8 cellular contexts compared by ENCODE assay signal in genomic region chr18:23828426-23828825, GRCh38.
DNase-seq lines count a peak whose midpoint lies in the region; ATAC-seq and TF ChIP-seq lines count a peak whose summit lies in the region.

No MANE protein-coding gene starts in this region.

- no peak overlapping the region for H2BK12ac ChIP-seq in trophoblast cell (ENCODE audit: low read length)

- H3K4me1 ChIP-seq in OCI-LY3 (ENCODE audit: low read length) = peaks cover 10% of the 10 kb centered on the region
- no peaks in the 10 kb centered on the region for H3K4me1 ChIP-seq in trophoblast cell (ENCODE audit: control insufficient read depth in 1 of 2, insufficient read depth in 2 of 2, low read length in 2 of 2)
- H3K4me1 ChIP-seq in psoas muscle = peaks cover 13% of the 10 kb centered on the region

- no peak overlapping the region for H4K12ac ChIP-seq in trophoblast cell (ENCODE audit: low read depth, low read length)

- H3K4me2 ChIP-seq in OCI-LY3 (ENCODE audit: low read length) = peak overlapping the region; percentile 25; the same call in 1 of the 2 replicates
- H3K4me2 ChIP-seq in trophoblast cell (ENCODE audit: low read length) = no peak overlapping the region

- H3K27me3 Mint-ChIP-seq in activated T-cell treated with anti-CD3 and anti-CD28 coated beads, Interleukin-2, amount 50 U/mL, for 24 hours = no peaks in the 10 kb centered on the region

- DNase-seq in activated T-cell treated with anti-CD3 and anti-CD28 coated beads for 4 hours (peak; percentile 23), astrocyte of the cerebellum (ENCODE audit: low read depth) (peak; percentile 37), trophoblast cell (peak; percentile 15 to 69), psoas muscle (no peak), caudate nucleus (lab: John Stamatoyannopoulos, UW) (no peak)
- no peak for DNase-seq in activated T-cell treated with anti-CD3 and anti-CD28 coated beads, Interleukin-2, amount 50 U/mL, for 24 hours

- H3K4ac ChIP-seq in trophoblast cell (ENCODE audit: low read depth, low read length) = no peak overlapping the region

- no peaks in the 10 kb centered on the region for H3K36me3 Mint-ChIP-seq in activated T-cell treated with anti-CD3 and anti-CD28 coated beads, Interleukin-2, amount 50 U/mL, for 24 hours (ENCODE audit: low read depth)

- no peak overlapping the region for H3K9ac ChIP-seq in OCI-LY3 (ENCODE audit: low read length)
- no peak overlapping the region for H3K9ac ChIP-seq in trophoblast cell (ENCODE audit: low read length)

- H3K79me2 ChIP-seq in OCI-LY3 (ENCODE audit: low read length) (no peaks in the 10 kb centered on the region), trophoblast cell (ENCODE audit: control insufficient read depth, insufficient read depth, low read length, poor library complexity) (no peaks in the 10 kb centered on the region)

- H3K4me1 Mint-ChIP-seq in activated T-cell treated with anti-CD3 and anti-CD28 coated beads, Interleukin-2, amount 50 U/mL, for 24 hours (ENCODE audit: low read depth) = peaks cover 48% of the 10 kb centered on the region

- H3K36me3 ChIP-seq in OCI-LY3 (replicated peaks; ENCODE audit: low read depth, low read length) (no peaks in the 10 kb centered on the region), trophoblast cell (ENCODE audit: control insufficient read depth in 1 of 2, insufficient read depth in 2 of 2, low read length in 2 of 2) (no peaks in the 10 kb centered on the region), psoas muscle (ENCODE audit: insufficient read depth in 1 of 2, low read depth in 1 of 2) (no peaks in the 10 kb centered on the region)

- no peaks in the 10 kb centered on the region for H4K20me1 ChIP-seq in OCI-LY3 (ENCODE audit: insufficient read depth, low read length)

- no peak overlapping the region for H3K4me3 Mint-ChIP-seq in activated T-cell treated with anti-CD3 and anti-CD28 coated beads, Interleukin-2, amount 50 U/mL, for 24 hours

- H2AFZ ChIP-seq in OCI-LY3 (ENCODE audit: low read depth, low read length) = no peak overlapping the region
- H2AFZ ChIP-seq in trophoblast cell (ENCODE audit: insufficient read depth, low read length, poor library complexity) = no peak overlapping the region

- in situ Hi-C loops in astrocyte of the cerebellum (cut with HindIII; ENCODE audit: low sequenced_read_pairs) = no loop called here

- no peak overlapping the region for H2AK5ac ChIP-seq in trophoblast cell (ENCODE audit: low read length)

- H3K23ac ChIP-seq in trophoblast cell (ENCODE audit: low read length) = no peak overlapping the region

- H3K79me1 ChIP-seq in trophoblast cell (ENCODE audit: low read length) = no peaks in the 10 kb centered on the region

- no CpG with 5 or more reads among the region's 3 CpGs for WGBS in trophoblast cell (ENCODE audit: extremely low coverage, insufficient coverage, insufficient read length)
- 60 to 67% (median 63%) methylated on average over 3 of the region's 3 CpGs for WGBS in psoas muscle, 3 donors

- no peak overlapping the region for H4K91ac ChIP-seq in trophoblast cell (ENCODE audit: low read depth, low read length)

- H3K27me3 ChIP-seq in OCI-LY3 (ENCODE audit: low read depth, low read length) (peaks cover 14% of the 10 kb centered on the region), trophoblast cell (ENCODE audit: insufficient read depth, low read length) (no peaks in the 10 kb centered on the region), psoas muscle (ENCODE audit: insufficient read depth in 3 of 3, low read length in 2 of 3) (no peaks in the 10 kb centered on the region)

- no peak for TF ChIP-seq CTCF in OCI-LY3 (IDR thresholded peaks at IDR 0.05; ENCODE audit: low read depth, low read length)
- no peak for TF ChIP-seq CTCF in astrocyte of the cerebellum (IDR thresholded peaks at IDR 0.05; ENCODE audit: low read depth, low read length, missing control alignments)
- TF ChIP-seq CTCF in psoas muscle (IDR thresholded peaks at IDR 0.05) = no peak

- intact Hi-C loops in psoas muscle (cut with DNase I) = loop anchor here in 1 of 2 donors (10.0 kb wide), 1 partner anchor 86 kb away; no protein-coding TSS in a partner anchor

- H3K9me3 ChIP-seq in OCI-LY3 (ENCODE audit: insufficient read depth, low read length) (no peaks in the 10 kb centered on the region), trophoblast cell (ENCODE audit: insufficient read depth, low read depth, low read length) (no peaks in the 10 kb centered on the region), psoas muscle (no peaks in the 10 kb centered on the region)

- H3K4me3 ChIP-seq in OCI-LY3 (ENCODE audit: low read length) (no peak overlapping the region), astrocyte of the cerebellum (ENCODE audit: low read depth, low read length) (no peak overlapping the region), trophoblast cell (ENCODE audit: low read depth, low read length) (no peak overlapping the region), psoas muscle (no peak overlapping the region)

- no peak overlapping the region for H2BK120ac ChIP-seq in trophoblast cell (ENCODE audit: insufficient read depth, low read length, poor library complexity)

- no peak overlapping the region for H3K27ac ChIP-seq in OCI-LY3 (ENCODE audit: low read length)
- H3K27ac ChIP-seq in trophoblast cell (ENCODE audit: low read depth, low read length) = no peak overlapping the region
- no peak overlapping the region for H3K27ac ChIP-seq in psoas muscle
- H3K27ac ChIP-seq in caudate nucleus (ENCODE audit: low read depth, low read length) = no peak overlapping the region

- H2BK5ac ChIP-seq in trophoblast cell (ENCODE audit: low read depth, low read length, poor library complexity) = no peak overlapping the region

- no peak overlapping the region for H4K8ac ChIP-seq in trophoblast cell (ENCODE audit: low read depth, low read length)

- H3K18ac ChIP-seq in trophoblast cell (ENCODE audit: low read length) = no peak overlapping the region

- no peak overlapping the region for H3K27ac Mint-ChIP-seq in activated T-cell treated with anti-CD3 and anti-CD28 coated beads, Interleukin-2, amount 50 U/mL, for 24 hours

- ATAC-seq in HG02884 (IDR thresholded peaks at IDR 0.05; ENCODE audit: unreplicated experiment) (peak; percentile 91), psoas muscle (no peak)

- no peaks in the 10 kb centered on the region for H3K9me3 Mint-ChIP-seq in activated T-cell treated with anti-CD3 and anti-CD28 coated beads, Interleukin-2, amount 50 U/mL, for 24 hours

- no peak overlapping the region for H3K14ac ChIP-seq in trophoblast cell (ENCODE audit: low read length)

Comparison
In these comparisons a context has a peak if more than half of its experiments do, and no peak if none do; other contexts are left out.
1. DNase-seq: peak in activated T-cell treated with anti-CD3 and anti-CD28 coated beads for 4 hours (single experiment), astrocyte of the cerebellum (single experiment) and trophoblast cell (2 of 2); none in activated T-cell treated with anti-CD3 and anti-CD28 coated beads, Interleukin-2, amount 50 U/mL, for 24 hours (single experiment), psoas muscle (0 of 2) and caudate nucleus (0 of 61).